Comparison of ENCODE assay signal across 8 cellular contexts in the genomic region with DNA sequence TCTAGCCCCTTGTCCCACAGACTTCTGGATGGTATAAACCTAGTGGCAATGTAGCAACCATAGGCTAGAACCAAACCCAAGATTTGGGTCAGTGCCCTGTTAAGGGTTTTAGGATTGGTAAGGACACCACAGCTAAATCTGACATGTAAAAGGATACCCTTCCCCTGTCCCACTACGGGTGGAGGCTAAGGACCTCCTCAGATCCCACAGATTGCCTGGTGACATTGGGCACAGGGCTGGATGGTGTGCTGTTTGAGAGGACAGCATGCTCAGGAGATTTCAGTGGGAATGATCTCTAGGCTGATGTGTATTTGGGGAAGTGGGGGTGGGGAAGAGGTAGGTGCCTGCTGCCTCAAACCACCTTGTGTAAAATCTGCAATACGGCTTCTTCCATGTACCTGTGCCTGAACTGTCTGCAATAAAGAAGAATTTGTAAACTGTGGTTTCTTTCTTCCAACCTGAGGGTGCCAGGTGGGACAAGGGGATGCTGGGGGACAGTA. TPM values are rescaled to one million over a fixed set of nuclear protein-coding genes. Genes with fewer than 3 reads are reported as not detected.
DNase-seq lines count a peak whose midpoint lies in the region; ATAC-seq and TF ChIP-seq lines count a peak whose summit lies in the region.

No MANE protein-coding gene starts in this region.

- no peaks in the 10 kb centered on the region for H3K27me3 ChIP-seq in DOHH2 (ENCODE audit: control insufficient read depth, low read length)
- H3K27me3 ChIP-seq in PC-3 (ENCODE audit: low read length) = no peaks in the 10 kb centered on the region
- H3K27me3 ChIP-seq in endocrine pancreas (ENCODE audit: control insufficient read depth, insufficient read depth, low read length) = no peaks in the 10 kb centered on the region
- H3K27me3 ChIP-seq in parathyroid adenoma (ENCODE audit: control insufficient read depth, insufficient read depth, low read length) = no peaks in the 10 kb centered on the region

- H3K4me1 ChIP-seq in DOHH2 (ENCODE audit: control insufficient read depth, low read length) (peaks cover 22% of the 10 kb centered on the region), PC-3 (ENCODE audit: insufficient read depth, low read length) (peaks cover 10% of the 10 kb centered on the region; the same call in 1 of the 2 replicates), endocrine pancreas (ENCODE audit: control insufficient read depth, insufficient read depth, low read length) (no peaks in the 10 kb centered on the region), parathyroid adenoma (peaks cover 11% of the 10 kb centered on the region)

- H3K9me3 ChIP-seq in DOHH2 (ENCODE audit: control insufficient read depth, insufficient read depth, low read length) = no peaks in the 10 kb centered on the region
- H3K9me3 ChIP-seq in PC-3 (ENCODE audit: low read length) = no peaks in the 10 kb centered on the region
- no peaks in the 10 kb centered on the region for H3K9me3 ChIP-seq in endocrine pancreas (ENCODE audit: control insufficient read depth, low read length)
- H3K9me3 ChIP-seq in parathyroid adenoma (ENCODE audit: control insufficient read depth, low read length) = no peaks in the 10 kb centered on the region

- H2AFZ ChIP-seq in PC-3 (ENCODE audit: low read length) = no peak overlapping the region
- peak overlapping the region; percentile 89 for H2AFZ ChIP-seq in parathyroid adenoma

- H3K4me3 ChIP-seq in DOHH2 (ENCODE audit: low read length) (peak overlapping the region; percentile 85), PC-3 (ENCODE audit: low read length) (no peak overlapping the region), endocrine pancreas (ENCODE audit: control insufficient read depth, insufficient read depth, low read length) (peak overlapping the region; percentile 33), parathyroid adenoma (ENCODE audit: low read depth, low read length) (no peak overlapping the region)

- no peak for DNase-seq in PC-3
- no peak for DNase-seq in NCI-H1092 treated with DMSO at 0.1 percent for 48 hours (lab: John Stamatoyannopoulos, UW)

- no TSS peak for BruUV-seq in PC-3 (replicated peaks; lab: Mats Ljungman, UMichigan)

- POLR2A ChIA-PET in PC-3 (lab: Charles Lee; ENCODE audit: unreplicated experiment) = no interaction called here

- H3K9me2 ChIP-seq in DOHH2 (replicated peaks; ENCODE audit: control insufficient read depth, low read length) (no peaks in the 10 kb centered on the region), PC-3 (replicated peaks; ENCODE audit: low read length) (no peaks in the 10 kb centered on the region)

- H3F3A ChIP-seq in DOHH2 (ENCODE audit: control insufficient read depth, insufficient read depth) (peaks cover 18% of the 10 kb centered on the region), PC-3 (ENCODE audit: low read length, unreplicated experiment) (no peaks in the 10 kb centered on the region)

- H3K27ac ChIP-seq in DOHH2 (ENCODE audit: low read depth, low read length) (peak overlapping the region; percentile 5; the same call in 1 of the 2 replicates), PC-3 (ENCODE audit: low read length) (0 out of 2 replicates have a peak overlapping the region, but pooled peaks have one; percentile 8), parathyroid adenoma (peak overlapping the region; percentile 61)

- ATAC-seq in PC-3 (no peak), HG03135 (IDR thresholded peaks at IDR 0.05; ENCODE audit: unreplicated experiment) (no peak), GM21717 (IDR thresholded peaks at IDR 0.05; ENCODE audit: unreplicated experiment) (no peak), HG03097 (IDR thresholded peaks at IDR 0.05; ENCODE audit: low FRiP score, unreplicated experiment) (no peak)

- CTCF ChIA-PET in PC-3 (lab: Charles Lee) = no interaction called here

- H3K36me3 ChIP-seq in DOHH2 (ENCODE audit: control insufficient read depth, low read length) (peaks cover 59% of the 10 kb centered on the region), PC-3 (ENCODE audit: low read depth, low read length) (peaks cover 10% of the 10 kb centered on the region), endocrine pancreas (ENCODE audit: control insufficient read depth, insufficient read depth, low read length) (peaks cover under 1% of the 10 kb centered on the region), parathyroid adenoma (ENCODE audit: control insufficient read depth, insufficient read depth, low read length) (no peaks in the 10 kb centered on the region)

- H3K79me2 ChIP-seq in DOHH2 (ENCODE audit: control insufficient read depth, low read length) (peaks cover 40% of the 10 kb centered on the region), PC-3 (ENCODE audit: low read length) (peaks cover 42% of the 10 kb centered on the region), parathyroid adenoma (peaks cover 23% of the 10 kb centered on the region)

- TF ChIP-seq CTCF in DOHH2 (IDR thresholded peaks at IDR 0.05; ENCODE audit: low read depth, low read length, poor library complexity, severe bottlenecking) (no peak), PC-3 (conservative IDR thresholded peaks at IDR 0.05; ENCODE audit: low read depth, low read length) (no peak), parathyroid adenoma (IDR thresholded peaks at IDR 0.05) (no peak)

- intact Hi-C loops in PC-3 (cut with micrococcal nuclease) = no loop called here

- H4K20me1 ChIP-seq in DOHH2 (ENCODE audit: control insufficient read depth, insufficient read depth, low read depth, low read length) = peaks cover 4% of the 10 kb centered on the region; the same call in 1 of the 2 replicates
- peaks cover 16% of the 10 kb centered on the region for H4K20me1 ChIP-seq in PC-3 (ENCODE audit: low read length)

- H3K4me2 ChIP-seq in DOHH2 (ENCODE audit: low read length) = peak overlapping the region; percentile 73
- H3K4me2 ChIP-seq in PC-3 (ENCODE audit: low read length) = peak overlapping the region; percentile 95
- peak overlapping the region; percentile 85 for H3K4me2 ChIP-seq in parathyroid adenoma (ENCODE audit: low read length)

- no peak overlapping the region for H3K9ac ChIP-seq in PC-3 (ENCODE audit: low read length)
- H3K9ac ChIP-seq in endocrine pancreas (ENCODE audit: control insufficient read depth, insufficient read depth, low read length) = peak overlapping the region; percentile 15
- H3K9ac ChIP-seq in parathyroid adenoma = no peak overlapping the region

RNA-seq across cellular contexts. Expression of gene EDC4, which starts 0.7 kb away (rescaled TPM):
- total RNA-seq in PC-3 (2014; rRNA removed) = 58.9 and 94.7 TPM in 2 replicates

RNA-seq across cellular contexts. Expression of gene NRN1L, which starts 12.5 kb away (rescaled TPM):
- total RNA-seq in PC-3 (2014; rRNA removed) = not detected in 2 replicates

RNA-seq across cellular contexts. Expression of gene PSKH1, which starts 20.9 kb away (rescaled TPM):
- 6.6 and 8.3 TPM in 2 replicates for total RNA-seq in PC-3 (2014; rRNA removed)

RNA-seq across cellular contexts. Expression of gene CENPT, which starts 24.7 kb away (rescaled TPM):
- total RNA-seq in PC-3 (2014; rRNA removed) = 31.8 and 35.1 TPM in 2 replicates

RNA-seq across cellular contexts. Expression of gene NUTF2, which starts 25.4 kb away (rescaled TPM):
- 98.5 and 167 TPM in 2 replicates for total RNA-seq in PC-3 (2014; rRNA removed)

Comparison
In these comparisons a context has a peak if more than half of its experiments do, and no peak if none do; other contexts are left out.
1. H3K27ac ChIP-seq: peak in every context shown above with its lines; median percentile 61 in parathyroid adenoma; 8 in PC-3; 5 in DOHH2.
2. H3K4me3 ChIP-seq: peak in DOHH2 (single experiment) and endocrine pancreas (single experiment); none in PC-3 (single experiment) and parathyroid adenoma (single experiment).
3. Peak in every context shown above with its lines, with median percentiles within 50 percentile points of each other: H3K4me2 ChIP-seq.